ENCODE assay signal across 9 cellular contexts in genomic region chr19:50500060-50500752, GRCh38. TPM values are rescaled to one million over a fixed set of nuclear protein-coding genes. Genes with fewer than 3 reads are reported as not detected.
A peak's percentile ranks its signal among the peaks of the same experiment; 100 is the strongest.
DNase-seq lines count a peak whose midpoint lies in the region; ATAC-seq and TF ChIP-seq lines count a peak whose summit lies in the region.
"Had no signal": no experiment of that assay in that cellular context is flagged by ENCODE, and none has a peak within 500 bp of the region (broad histone marks: within the 10 kb centered on the region; RNA-seq: fewer than 3 reads in every experiment).

No MANE protein-coding gene starts in this region.

- no peaks in the 10 kb centered on the region for H3K36me3 ChIP-seq in GM06990 (ENCODE audit: control insufficient read depth, insufficient read depth, low read length)
- H3K36me3 ChIP-seq in esophagus muscularis mucosa, result peaks cover 0 to 3% (median under 1%) of the 10 kb centered on the region in 4 donors
- H3K36me3 ChIP-seq in mammary epithelial cell (ENCODE audit: insufficient read depth, low read length), result no peaks in the 10 kb centered on the region

- no peaks in the 10 kb centered on the region for H3K79me2 ChIP-seq in mammary epithelial cell (ENCODE audit: insufficient read depth, low read length)

- H3K9ac ChIP-seq in mammary epithelial cell (ENCODE audit: insufficient read depth, low read length), result no peak overlapping the region
- H3K9ac ChIP-seq: KMS-11 had no signal

- ATAC-seq in HG03139 (IDR thresholded peaks at IDR 0.05; ENCODE audit: unreplicated experiment), result no peak

- CTCF ChIA-PET in mammary epithelial cell (lab: Charles Lee; ENCODE audit: low non-redundant PET), result no interaction called here

- dilution Hi-C loops in mammary epithelial cell (cut with HindIII; ENCODE audit: low sequenced_read_pairs), result no loop called here

- peak; percentile 55 for TF ChIP-seq POLR2A in esophagus muscularis mucosa (IDR thresholded peaks at IDR 0.05; ENCODE audit: low read depth)

- no peak overlapping the region for H2AFZ ChIP-seq in mammary epithelial cell (ENCODE audit: low read depth, low read length)

- TF ChIP-seq CTCF in GM06990 (IDR thresholded peaks at IDR 0.05; ENCODE audit: insufficient read depth, low read length, poor library complexity, severe bottlenecking), result peak; percentile 35
- no peak for TF ChIP-seq CTCF in esophagus muscularis mucosa (IDR thresholded peaks at IDR 0.05)
- no peak for TF ChIP-seq CTCF in mammary epithelial cell (conservative IDR thresholded peaks at IDR 0.05 in 1 of 2, IDR thresholded peaks at IDR 0.05 in 1 of 2; ENCODE audit: extremely low read depth in 1 of 2, insufficient read depth in 1 of 2, low read depth in 1 of 2, low read length in 2 of 2)

- H3K27me3 ChIP-seq in GM06990 (replicated peaks; ENCODE audit: control insufficient read depth, insufficient read depth, low read length), result no peaks in the 10 kb centered on the region
- H3K27me3 ChIP-seq in esophagus muscularis mucosa, result no peaks in the 10 kb centered on the region
- no peaks in the 10 kb centered on the region for H3K27me3 ChIP-seq in mammary epithelial cell (ENCODE audit: insufficient read depth, low read length)

- WGBS in esophagus muscularis mucosa, result 55% methylated on average over 18 of the region's 27 CpGs
- WGBS in mammary epithelial cell (ENCODE audit: low coverage, missing lambda C conversion rate), result 57% methylated on average over 6 of the region's 27 CpGs

- H3K27ac ChIP-seq in esophagus muscularis mucosa (replicated peaks in 1 of 4), result no peak overlapping the region
- no peak overlapping the region for H3K27ac ChIP-seq in mammary epithelial cell (ENCODE audit: insufficient read depth, low read depth, low read length)
- H3K27ac ChIP-seq: KMS-11 had no signal

- no peak for DNase-seq in GM06990 (ENCODE audit: extremely low read depth, insufficient read length)
- DNase-seq in NAMALWA (ENCODE audit: low spot score), result peak; percentile 77
- DNase-seq in esophagus muscularis mucosa (ENCODE audit: extremely low spot score), result no peak
- DNase-seq in nucleus accumbens (lab: John Stamatoyannopoulos, UW), result peak in 37 of 56 donors; percentile 6 to 78 (median 45)
- no peak for DNase-seq in activated T-cell treated with anti-CD3 and anti-CD28 coated beads, Interleukin-2, amount 50 U/mL, for 48 hours
- no peak for DNase-seq in NCI-H128 (lab: John Stamatoyannopoulos, UW; ENCODE audit: unreplicated experiment)
- DNase-seq in mammary epithelial cell, result no peak

- H3K4me2 ChIP-seq in mammary epithelial cell (ENCODE audit: insufficient read depth, low read depth, low read length), result no peak overlapping the region
- H3K4me2 ChIP-seq: KMS-11 had no signal

- in situ Hi-C loops in mammary epithelial cell (cut with MboI; ENCODE audit: low sequenced_read_pairs in 2 of 2), result no loop called here

- no peak for TF ChIP-seq EP300 in esophagus muscularis mucosa (IDR thresholded peaks at IDR 0.05)

- H3K9me3 ChIP-seq in esophagus muscularis mucosa, result no peaks in the 10 kb centered on the region
- no peaks in the 10 kb centered on the region for H3K9me3 ChIP-seq in mammary epithelial cell (replicated peaks; ENCODE audit: insufficient read depth, low read length)

- H3K4me3 ChIP-seq in GM06990 (replicated peaks; ENCODE audit: low read depth, low read length), result no peak overlapping the region
- no peak overlapping the region for H3K4me3 ChIP-seq in esophagus muscularis mucosa
- no peak overlapping the region for H3K4me3 ChIP-seq in mammary epithelial cell (replicated peaks in 1 of 3; ENCODE audit: insufficient read depth in 1 of 3, low read depth in 2 of 3, low read length in 3 of 3)

- H3K4me1 ChIP-seq in esophagus muscularis mucosa (peaks cover 0 to 19% (median 17%) of the 10 kb centered on the region in 4 donors), mammary epithelial cell (ENCODE audit: insufficient read depth, low read length) (no peaks in the 10 kb centered on the region)

- intact Hi-C loops in esophagus muscularis mucosa (cut with DNase I) (no loop called here), mammary epithelial cell (cut with micrococcal nuclease) (no loop called here)

- BruUV-seq in mammary epithelial cell (replicated peaks; lab: Mats Ljungman, UMichigan), result no TSS peak

- no peaks in the 10 kb centered on the region for H4K20me1 ChIP-seq in mammary epithelial cell (ENCODE audit: insufficient read depth, low read length)

RNA-seq across cellular contexts. Expression of gene JOSD2, which starts 10.8 kb away (rescaled TPM):
- total RNA-seq in esophagus muscularis mucosa, result 10 to 100 TPM; 31.3 to 59.4 (median 42.9) TPM
- 10 to 100 TPM; 17.3 to 71.1 TPM for total RNA-seq in mammary epithelial cell
- polyA plus RNA-seq in mammary epithelial cell, result 41.6 TPM
- polyA minus RNA-seq in mammary epithelial cell, result 1.4 TPM

RNA-seq across cellular contexts. Expression of gene ASPDH, which starts 13.5 kb away (rescaled TPM):
- total RNA-seq in esophagus muscularis mucosa (1 to 10 TPM in 1 of 4 donors, not detected in 3; 1.6 TPM), mammary epithelial cell (not detected)
- polyA plus RNA-seq in mammary epithelial cell, result not detected
- not detected for polyA minus RNA-seq in mammary epithelial cell

RNA-seq across cellular contexts. Expression of gene GARIN5A, which starts 23.6 kb away (rescaled TPM):
- total RNA-seq in esophagus muscularis mucosa, result under 1 TPM in 2 of 4 donors, not detected in 2; 0.32 to 0.52 TPM
- total RNA-seq in mammary epithelial cell, result 1 to 10 TPM; 1.0 to 2.1 TPM
- polyA plus RNA-seq in mammary epithelial cell, result 1.4 TPM
- polyA minus RNA-seq in mammary epithelial cell, result 5.2 TPM

RNA-seq across cellular contexts. Expression of gene EMC10, which starts 23.9 kb away (rescaled TPM):
- total RNA-seq in esophagus muscularis mucosa (10 to 100 TPM; 41.1 to 79.1 (median 59.7) TPM), mammary epithelial cell (10 to 100 TPM; 53.8 to 77.1 TPM)
- polyA plus RNA-seq in mammary epithelial cell, result 41.8 TPM
- 7.1 TPM for polyA minus RNA-seq in mammary epithelial cell

Comparison
In these comparisons a context has a peak if more than half of its experiments do, and no peak if none do; other contexts are left out.
1. DNase-seq: peak in NAMALWA (single experiment) and nucleus accumbens (37 of 56); none in GM06990 (single experiment), esophagus muscularis mucosa (single experiment), activated T-cell treated with anti-CD3 and anti-CD28 coated beads, Interleukin-2, amount 50 U/mL, for 48 hours (0 of 2), NCI-H128 (single experiment) and mammary epithelial cell (single experiment).